In the genomic region with DNA sequence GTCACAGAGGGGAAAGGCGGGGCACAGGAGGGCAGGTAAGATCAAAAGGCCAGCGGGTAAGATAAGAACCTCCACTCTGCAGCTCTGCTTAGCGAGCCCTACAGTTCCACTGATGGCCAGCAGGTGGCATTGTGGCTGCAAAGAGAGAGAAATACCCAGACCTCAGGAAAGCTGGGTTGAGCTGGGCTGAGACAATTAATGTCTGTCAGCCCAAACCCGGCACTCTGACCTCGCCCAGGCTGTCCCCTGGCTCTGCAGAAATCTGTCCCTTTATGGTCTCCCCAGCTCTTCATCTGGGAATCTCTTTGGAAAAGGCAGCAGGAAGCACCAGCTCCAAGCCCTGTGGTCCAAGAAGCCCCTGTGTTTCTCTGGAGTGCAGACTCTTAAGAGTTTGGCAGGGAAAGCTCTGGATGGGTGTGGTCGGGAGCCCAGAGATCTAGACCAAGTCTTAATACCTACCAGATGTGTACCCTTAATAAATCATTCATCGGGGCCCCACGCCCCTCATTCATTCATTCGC, we compare ENCODE assay signal across 8 cellular contexts. TPM values are rescaled to one million over a fixed set of nuclear protein-coding genes. Genes with fewer than 3 reads are reported as not detected.
A peak's percentile ranks its signal among the peaks of the same experiment; 100 is the strongest.
DNase-seq lines count a peak whose midpoint lies in the region; ATAC-seq and TF ChIP-seq lines count a peak whose summit lies in the region.

No MANE protein-coding gene starts in this region.

- H3K36me3 Mint-ChIP-seq in neural progenitor cell = peaks cover 27% of the 10 kb centered on the region

- WGBS in stomach, 5 donors = 15 to 26% (median 18%) methylated on average over 9 of the region's 9 CpGs

- H2AFZ ChIP-seq in PC-3 (ENCODE audit: low read length) (peak overlapping the region; percentile 58), fibroblast of lung (ENCODE audit: low read length) (no peak overlapping the region), neural progenitor cell (replicated peaks) (no peak overlapping the region)

- no peaks in the 10 kb centered on the region for H3K9me3 Mint-ChIP-seq in neural progenitor cell

- peaks cover 20% of the 10 kb centered on the region for H3K4me1 Mint-ChIP-seq in neural progenitor cell

- H3K27ac Mint-ChIP-seq in neural progenitor cell = no peak overlapping the region

- H3K4me1 ChIP-seq in PC-3 (ENCODE audit: insufficient read depth, low read length) (peaks cover 14% of the 10 kb centered on the region; the same call in 1 of the 2 replicates), fibroblast of lung (ENCODE audit: control insufficient read depth, extremely low read depth, insufficient read depth, low read length) (peaks cover 2% of the 10 kb centered on the region), neural progenitor cell (no peaks in the 10 kb centered on the region), stomach (peaks cover 4 to 31% (median 14%) of the 10 kb centered on the region in 4 donors)

- ATAC-seq in GM19324 (IDR thresholded peaks at IDR 0.05; ENCODE audit: low FRiP score, unreplicated experiment) = peak; percentile 63
- ATAC-seq in HG03565 (IDR thresholded peaks at IDR 0.05; ENCODE audit: unreplicated experiment) = peak; percentile 65
- ATAC-seq in PC-3 = peak; percentile 92

- no peaks in the 10 kb centered on the region for H3K79me2 ChIP-seq in PC-3 (ENCODE audit: low read length)
- H3K79me2 ChIP-seq in fibroblast of lung (ENCODE audit: control insufficient read depth, insufficient read depth, low read length) = no peaks in the 10 kb centered on the region
- peaks cover 8% of the 10 kb centered on the region for H3K79me2 ChIP-seq in neural progenitor cell (ENCODE audit: low read depth)

- no peaks in the 10 kb centered on the region for H3K9me2 ChIP-seq in PC-3 (replicated peaks; ENCODE audit: low read length)

- POLR2A ChIA-PET in PC-3 (lab: Charles Lee; ENCODE audit: unreplicated experiment) = no interaction called here

- H3K4me3 ChIP-seq in PC-3 (ENCODE audit: low read length) (no peak overlapping the region), fibroblast of lung (replicated peaks in 1 of 4; ENCODE audit: control extremely low read depth in 1 of 4, insufficient read depth in 1 of 4, low read depth in 3 of 4, low read length in 4 of 4) (no peak overlapping the region), neural progenitor cell (no peak overlapping the region), stomach (no peak overlapping the region)

- CTCF ChIA-PET in PC-3 (lab: Charles Lee) = interaction anchor here (0.5 to 1.5 kb wide), 7 partner anchors 14 to 183 kb away, joined by 3 to 12 read pairs (median 5); a partner anchor contains a TSS

- H4K20me1 ChIP-seq in PC-3 (ENCODE audit: low read length) = no peaks in the 10 kb centered on the region
- no peaks in the 10 kb centered on the region for H4K20me1 ChIP-seq in fibroblast of lung (ENCODE audit: control insufficient read depth, extremely low read depth, insufficient read depth, low read length)
- H4K20me1 ChIP-seq in neural progenitor cell (ENCODE audit: low read depth) = peaks cover 4% of the 10 kb centered on the region

- H3K27ac ChIP-seq in PC-3 (ENCODE audit: low read length) (no peak overlapping the region), fibroblast of lung (ENCODE audit: insufficient read depth, low read length) (no peak overlapping the region), neural progenitor cell (no peak overlapping the region), stomach (peak overlapping the region in 1 of 5 donors; percentile 21)

- no peak for TF ChIP-seq EP300 in stomach (IDR thresholded peaks at IDR 0.05)

- H3K36me3 ChIP-seq in PC-3 (ENCODE audit: low read depth, low read length) = no peaks in the 10 kb centered on the region; the same call in 1 of the 2 replicates
- H3K36me3 ChIP-seq in fibroblast of lung (ENCODE audit: control insufficient read depth, insufficient read depth, low read length) = peaks cover 10% of the 10 kb centered on the region
- no peaks in the 10 kb centered on the region for H3K36me3 ChIP-seq in neural progenitor cell
- H3K36me3 ChIP-seq in stomach = peaks cover 12 to 76% (median 61%) of the 10 kb centered on the region in 4 donors

- TF ChIP-seq CTCF in PC-3 (conservative IDR thresholded peaks at IDR 0.05; ENCODE audit: low read depth, low read length) (peak; percentile 92), fibroblast of lung (conservative IDR thresholded peaks at IDR 0.05 in 1 of 2, IDR thresholded peaks at IDR 0.05 in 1 of 2; ENCODE audit: low read depth in 1 of 2, low read length in 2 of 2) (peak; percentile 99), neural progenitor cell (IDR thresholded peaks at IDR 0.05) (peak; percentile 95), stomach (IDR thresholded peaks at IDR 0.05) (peak in 6 of 7 experiments; percentile 81 to 100 (median 96))

- DNase-seq in CD1c-positive myeloid dendritic cell (ENCODE audit: extremely low spot score) (peak; percentile 82), PC-3 (peak; percentile 87), activated T-cell treated with anti-CD3 and anti-CD28 coated beads for 48 hours (ENCODE audit: low read depth) (peak; percentile 85), fibroblast of lung (ENCODE audit: low read depth in 2 of 2) (peak; percentile 50 to 79), neural progenitor cell (ENCODE audit: low spot score) (peak; percentile 89), stomach (peak; percentile 85)

- TF ChIP-seq POLR2A in stomach (IDR thresholded peaks at IDR 0.05) = no peak

- H3K27me3 ChIP-seq in PC-3 (ENCODE audit: low read length) (no peaks in the 10 kb centered on the region), fibroblast of lung (ENCODE audit: control insufficient read depth, insufficient read depth, low read length) (no peaks in the 10 kb centered on the region), neural progenitor cell (no peaks in the 10 kb centered on the region), stomach (no peaks in the 10 kb centered on the region)

- no TSS peak for BruUV-seq in PC-3 (replicated peaks; lab: Mats Ljungman, UMichigan)

- no peaks in the 10 kb centered on the region for H3K27me3 Mint-ChIP-seq in neural progenitor cell (ENCODE audit: insufficient read depth, low read depth)

- H3K4me3 Mint-ChIP-seq in neural progenitor cell = no peak overlapping the region

- H3K9ac ChIP-seq in PC-3 (ENCODE audit: low read length) (no peak overlapping the region), fibroblast of lung (ENCODE audit: insufficient read depth, low read length) (no peak overlapping the region), neural progenitor cell (no peak overlapping the region)

- no peaks in the 10 kb centered on the region for H3K9me3 ChIP-seq in PC-3 (ENCODE audit: low read length)
- no peaks in the 10 kb centered on the region for H3K9me3 ChIP-seq in fibroblast of lung (ENCODE audit: control insufficient read depth, insufficient read depth, low read depth, low read length)
- H3K9me3 ChIP-seq in neural progenitor cell (ENCODE audit: low read depth) = no peaks in the 10 kb centered on the region
- H3K9me3 ChIP-seq in stomach = no peaks in the 10 kb centered on the region

- H3K4me2 ChIP-seq in PC-3 (ENCODE audit: low read length) (peak overlapping the region; percentile 53), fibroblast of lung (ENCODE audit: extremely low read depth, insufficient read depth, low read length) (no peak overlapping the region), neural progenitor cell (no peak overlapping the region)

- intact Hi-C loops in PC-3 (cut with micrococcal nuclease) (loop anchor here (1.0 to 10.0 kb wide), 3 partner anchors 76 to 270 kb away; no protein-coding TSS in a partner anchor), stomach (cut with DNase I; ENCODE audit: low total_unique reads) (loop anchor here (5.0 to 10.0 kb wide), 2 partner anchors 112 to 280 kb away; no protein-coding TSS in a partner anchor)

- H3F3A ChIP-seq in PC-3 (ENCODE audit: low read length, unreplicated experiment) (no peaks in the 10 kb centered on the region), neural progenitor cell (ENCODE audit: low read depth) (peaks cover 4% of the 10 kb centered on the region)

RNA-seq across cellular contexts. Expression of a gene that starts 8.3 kb away (rescaled TPM):
- 32.0 and 34.2 TPM in 2 replicates for total RNA-seq in PC-3 (2014; rRNA removed)
- 160 and 263 TPM in 2 replicates for total RNA-seq in fibroblast of lung
- polyA plus RNA-seq in fibroblast of lung = 336 and 391 TPM in 2 replicates
- 233 and 306 TPM in 2 replicates for polyA plus RNA-seq in fibroblast of lung (2012)
- polyA minus RNA-seq in fibroblast of lung (ENCODE audit: low replicate concordance) = 210 and 305 TPM in 2 replicates
- total RNA-seq in neural progenitor cell (ENCODE audit: low replicate concordance) = 92.6 and 124 TPM in 2 replicates
- 100 to 1,000 TPM in 3 of 5 donors, 10 to 100 TPM in 2; 64.3 to 380 (median 109) TPM for total RNA-seq in stomach
- polyA plus RNA-seq in stomach = 10 to 100 TPM; 39.3 to 62.2 (median 46.8) TPM

RNA-seq across cellular contexts. Expression of a gene that starts 9.5 kb away (rescaled TPM):
- 1.0 and 1.1 TPM in 2 replicates for total RNA-seq in PC-3 (2014; rRNA removed)
- total RNA-seq in fibroblast of lung = 2.8 and 3.1 TPM in 2 replicates
- 4.0 and 4.3 TPM in 2 replicates for polyA plus RNA-seq in fibroblast of lung
- 5.0 and 5.4 TPM in 2 replicates for polyA plus RNA-seq in fibroblast of lung (2012)
- polyA minus RNA-seq in fibroblast of lung (ENCODE audit: low replicate concordance) = 2.3 and 4.3 TPM in 2 replicates
- 2.7 and 9.5 TPM in 2 replicates for total RNA-seq in neural progenitor cell (ENCODE audit: low replicate concordance)
- 10 to 100 TPM in 1 of 5 donors, 1 to 10 TPM in 3, not detected in 1; 2.9 to 33.9 (median 7.4) TPM for total RNA-seq in stomach
- 1 to 10 TPM in 1 of 3 donors, under 1 TPM in 2; 0.61 to 6.4 (median 1.00) TPM for polyA plus RNA-seq in stomach
